ENCODE assay signal across 17 cellular contexts in genomic region chr11:69983897-69984438, GRCh38.
A peak's percentile ranks its signal among the peaks of the same experiment; 100 is the strongest.
DNase-seq lines count a peak whose midpoint lies in the region; ATAC-seq and TF ChIP-seq lines count a peak whose summit lies in the region.
"Had no signal": no experiment of that assay in that cellular context is flagged by ENCODE, and none has a peak within 500 bp of the region (broad histone marks: within the 10 kb centered on the region; RNA-seq: fewer than 3 reads in every experiment).

No MANE protein-coding gene starts in this region.

- ATAC-seq in GM21381 (IDR thresholded peaks at IDR 0.05; ENCODE audit: unreplicated experiment) (no peak), omental fat pad (ENCODE audit: low FRiP score) (no peak), GM21619 (IDR thresholded peaks at IDR 0.05; ENCODE audit: unreplicated experiment) (no peak)
- ATAC-seq in naive thymus-derived CD8-positive, alpha-beta T cell, result no peak
- ATAC-seq: GM12878 had no signal

- peaks cover 41% of the 10 kb centered on the region for H3K4me1 Mint-ChIP-seq in neural progenitor cell
- H3K4me1 Mint-ChIP-seq in naive thymus-derived CD8-positive, alpha-beta T cell, result peaks cover 0 to 4% (median 3%) of the 10 kb centered on the region in 4 donors

- no peaks in the 10 kb centered on the region for H3K9me2 ChIP-seq in Loucy (replicated peaks; ENCODE audit: low read depth, low read length)
- H3K9me2 ChIP-seq: SK-N-SH had no signal

- H3K9ac ChIP-seq in Loucy (ENCODE audit: low read depth, low read length, poor library complexity, severe bottlenecking) (peak overlapping the region; percentile 57), neural progenitor cell (no peak overlapping the region)
- H3K9ac ChIP-seq: SK-N-SH had no signal

- peak overlapping the region; percentile 69 for H3K4me2 ChIP-seq in Loucy (ENCODE audit: low read depth, low read length, poor library complexity, severe bottlenecking)
- peak overlapping the region; percentile 83 for H3K4me2 ChIP-seq in neural progenitor cell
- H3K4me2 ChIP-seq: A549, SK-N-SH had no signal

- H4K20me1 ChIP-seq in Loucy (ENCODE audit: insufficient read depth, low read length, poor library complexity, severe bottlenecking) (no peaks in the 10 kb centered on the region), neural progenitor cell (ENCODE audit: low read depth) (peaks cover 21% of the 10 kb centered on the region)

- no peaks in the 10 kb centered on the region for H3K36me3 ChIP-seq in Loucy (ENCODE audit: insufficient read depth, low read length)
- H3K36me3 ChIP-seq in neural progenitor cell, result no peaks in the 10 kb centered on the region
- H3K36me3 ChIP-seq: Peyer's patch had no signal

- H3F3A ChIP-seq in Loucy (ENCODE audit: low read depth) (no peaks in the 10 kb centered on the region), neural progenitor cell (ENCODE audit: low read depth) (peaks cover 16% of the 10 kb centered on the region)

- peaks cover 29% of the 10 kb centered on the region for H3K4me1 ChIP-seq in Loucy (ENCODE audit: insufficient read depth, low read length, poor library complexity, severe bottlenecking)
- H3K4me1 ChIP-seq in neural progenitor cell, result peaks cover 32% of the 10 kb centered on the region

- H3K36me3 Mint-ChIP-seq in neural progenitor cell, result no peaks in the 10 kb centered on the region
- no peaks in the 10 kb centered on the region for H3K36me3 Mint-ChIP-seq in naive thymus-derived CD8-positive, alpha-beta T cell
- H3K36me3 Mint-ChIP-seq: CD4-positive, CD25-positive, alpha-beta regulatory T cell had no signal

- H3K27me3 Mint-ChIP-seq in neural progenitor cell (ENCODE audit: insufficient read depth, low read depth), result peaks cover 39% of the 10 kb centered on the region
- H3K27me3 Mint-ChIP-seq in naive thymus-derived CD8-positive, alpha-beta T cell, result peaks cover 30 to 76% (median 47%) of the 10 kb centered on the region in 5 donors

- H3K4me3 Mint-ChIP-seq in neural progenitor cell, result peak overlapping the region; percentile 27
- no peak overlapping the region for H3K4me3 Mint-ChIP-seq in naive thymus-derived CD8-positive, alpha-beta T cell

- H3K27ac ChIP-seq in neural progenitor cell, result no peak overlapping the region
- H3K27ac ChIP-seq: A549, Peyer's patch had no signal

- H3K79me2 ChIP-seq in Loucy (ENCODE audit: insufficient read depth, low read length) (no peaks in the 10 kb centered on the region), neural progenitor cell (ENCODE audit: low read depth) (no peaks in the 10 kb centered on the region)

- H3K9me3 Mint-ChIP-seq in neural progenitor cell, result no peaks in the 10 kb centered on the region
- H3K9me3 Mint-ChIP-seq in naive thymus-derived CD8-positive, alpha-beta T cell, result no peaks in the 10 kb centered on the region

- peak overlapping the region; percentile 51 for H3K4me3 ChIP-seq in Loucy (ENCODE audit: low read length, poor library complexity, severe bottlenecking)
- no peak overlapping the region for H3K4me3 ChIP-seq in neural progenitor cell
- H3K4me3 ChIP-seq: A549, GM12878, Peyer's patch had no signal

- POLR2A ChIA-PET in naive thymus-derived CD8-positive, alpha-beta T cell (lab: Charles Lee), result no interaction called here

- H3K27me3 ChIP-seq in Loucy (ENCODE audit: insufficient read depth, low read length, poor library complexity, severe bottlenecking), result no peaks in the 10 kb centered on the region
- H3K27me3 ChIP-seq in neural progenitor cell, result peaks cover 74% of the 10 kb centered on the region

- TF ChIP-seq CTCF in Loucy (conservative IDR thresholded peaks at IDR 0.05; ENCODE audit: low read length), result no peak
- TF ChIP-seq CTCF in neural progenitor cell (IDR thresholded peaks at IDR 0.05), result no peak
- no peak for TF ChIP-seq CTCF in omental fat pad (IDR thresholded peaks at IDR 0.05)

- H2AFZ ChIP-seq in Loucy (ENCODE audit: low read length) (peak overlapping the region; percentile 71), neural progenitor cell (replicated peaks) (no peak overlapping the region)

- no peak overlapping the region for H3K27ac Mint-ChIP-seq in neural progenitor cell
- peak overlapping the region in 1 of 10 donors; percentile 11 for H3K27ac Mint-ChIP-seq in naive thymus-derived CD8-positive, alpha-beta T cell
- H3K27ac Mint-ChIP-seq: CD4-positive, CD25-positive, alpha-beta regulatory T cell had no signal

- DNase-seq in EH (ENCODE audit: low read depth), result peak; percentile 16
- DNase-seq in fibroblast of peridontal ligament (ENCODE audit: extremely low read depth), result peak; percentile 8
- DNase-seq in neural progenitor cell (ENCODE audit: low spot score), result no peak
- no peak for DNase-seq in naive thymus-derived CD8-positive, alpha-beta T cell
- no peak for DNase-seq in omental fat pad (ENCODE audit: low spot score)
- DNase-seq: CD4-positive, CD25-positive, alpha-beta regulatory T cell; DMS53; NCI-H1092; NCI-H1694; Right ventricle myocardium superior; SK-N-SH had no signal

- H3K9me3 ChIP-seq in Loucy (ENCODE audit: insufficient read depth, low read depth, low read length) (no peaks in the 10 kb centered on the region), neural progenitor cell (ENCODE audit: low read depth) (no peaks in the 10 kb centered on the region)
- H3K9me3 ChIP-seq: A549, Peyer's patch, SK-N-SH had no signal

Comparison
In these comparisons a context has a peak if more than half of its experiments do, and no peak if none do; other contexts are left out.
1. DNase-seq: peak in EH (single experiment) and fibroblast of peridontal ligament (single experiment); none in neural progenitor cell (single experiment), naive thymus-derived CD8-positive, alpha-beta T cell (0 of 10) and omental fat pad (single experiment).